In genomic region chr9:113274474-113275146, GRCh38 we compare ENCODE assay signal across 8 cellular contexts. TPM values are rescaled to one million over a fixed set of nuclear protein-coding genes. Genes with fewer than 3 reads are reported as not detected.
A peak's percentile ranks its signal among the peaks of the same experiment; 100 is the strongest.
DNase-seq lines count a peak whose midpoint lies in the region; ATAC-seq and TF ChIP-seq lines count a peak whose summit lies in the region.

No MANE protein-coding gene starts in this region.

- 0% methylated on average over 14 of the region's 15 CpGs for WGBS in mammary epithelial cell (ENCODE audit: low coverage, missing lambda C conversion rate)

- H3K27ac ChIP-seq in HUES48 (ENCODE audit: low read depth, low read length), result peak overlapping the region; percentile 89
- H3K27ac ChIP-seq in mammary epithelial cell (ENCODE audit: insufficient read depth, low read depth, low read length), result peak overlapping the region; percentile 91

- TF ChIP-seq CTCF in mammary epithelial cell (conservative IDR thresholded peaks at IDR 0.05 in 1 of 2, IDR thresholded peaks at IDR 0.05 in 1 of 2; ENCODE audit: extremely low read depth in 1 of 2, insufficient read depth in 1 of 2, low read depth in 1 of 2, low read length in 2 of 2), result peak; percentile 62 to 73

- H3K4me3 ChIP-seq in HUES48 (ENCODE audit: low read depth, low read length) (peak overlapping the region; percentile 89), NT2/D1 (ENCODE audit: insufficient read length, low read depth) (peak overlapping the region; percentile 98), mammary epithelial cell (replicated peaks in 1 of 3; ENCODE audit: insufficient read depth in 1 of 3, low read depth in 2 of 3, low read length in 3 of 3) (peak overlapping the region; percentile 63 to 89 (median 82)), skeletal muscle satellite cell (ENCODE audit: low read length) (peak overlapping the region; percentile 86)

- intact Hi-C loops in mammary epithelial cell (cut with micrococcal nuclease) (loop anchor here (1.0 to 10.0 kb wide), 9 partner anchors 54 to 384 kb away; partner anchors contain the start of genes FKBP15, SLC31A1, SLC31A2 and WDR31), posterior cingulate gyrus (cut with DNase I) (loop anchor here (1.0 to 10.0 kb wide), 3 partner anchors 53 to 380 kb away; partner anchors contain the start of genes ALAD, FKBP15 and SLC31A1)

- peaks cover 51% of the 10 kb centered on the region for H3K79me2 ChIP-seq in mammary epithelial cell (ENCODE audit: insufficient read depth, low read length)

- peak overlapping the region; percentile 90 for H3K4me2 ChIP-seq in mammary epithelial cell (ENCODE audit: insufficient read depth, low read depth, low read length)
- H3K4me2 ChIP-seq in skeletal muscle satellite cell (ENCODE audit: low read length), result peak overlapping the region; percentile 91

- H3K27me3 ChIP-seq in HUES48 (ENCODE audit: control insufficient read depth, insufficient read depth, low read length) (no peaks in the 10 kb centered on the region), NT2/D1 (ENCODE audit: insufficient read depth, insufficient read length) (no peaks in the 10 kb centered on the region), mammary epithelial cell (ENCODE audit: insufficient read depth, low read length) (no peaks in the 10 kb centered on the region), skeletal muscle satellite cell (ENCODE audit: control insufficient read depth, insufficient read depth, low read length) (no peaks in the 10 kb centered on the region)

- H3K36me3 ChIP-seq in HUES48 (ENCODE audit: control insufficient read depth, insufficient read depth, low read length) (peaks cover 63% of the 10 kb centered on the region), NT2/D1 (ENCODE audit: insufficient read depth, insufficient read length, low read length) (peaks cover 71% of the 10 kb centered on the region), mammary epithelial cell (ENCODE audit: insufficient read depth, low read length) (peaks cover 23% of the 10 kb centered on the region), skeletal muscle satellite cell (ENCODE audit: insufficient read depth, low read length) (peaks cover 51% of the 10 kb centered on the region)

- H3K9me3 ChIP-seq in HUES48 (ENCODE audit: control insufficient read depth, insufficient read depth, low read length), result no peaks in the 10 kb centered on the region
- no peaks in the 10 kb centered on the region for H3K9me3 ChIP-seq in NT2/D1 (ENCODE audit: insufficient read depth, low read length)
- H3K9me3 ChIP-seq in mammary epithelial cell (replicated peaks; ENCODE audit: insufficient read depth, low read length), result no peaks in the 10 kb centered on the region
- H3K9me3 ChIP-seq in skeletal muscle satellite cell (replicated peaks; ENCODE audit: low read length), result no peaks in the 10 kb centered on the region

- peak overlapping the region; percentile 87 for H2AFZ ChIP-seq in mammary epithelial cell (ENCODE audit: low read depth, low read length)

- BruUV-seq in mammary epithelial cell (replicated peaks; lab: Mats Ljungman, UMichigan), result TSS peak; percentile 38

- peak; percentile 8 for ATAC-seq in GM19395 (IDR thresholded peaks at IDR 0.05; ENCODE audit: unreplicated experiment)

- DNase-seq in DMS153 (lab: John Stamatoyannopoulos, UW), result peak; percentile 58
- DNase-seq in NT2/D1 (ENCODE audit: low read depth, low spot score), result peak; percentile 51
- peak; percentile 43 for DNase-seq in mammary epithelial cell
- peak; percentile 62 for DNase-seq in iPS-NIHi7 (ENCODE audit: extremely low spot score)
- DNase-seq in posterior cingulate gyrus, result no peak

- peak overlapping the region; percentile 86 for H3K9ac ChIP-seq in HUES48 (ENCODE audit: low read depth, low read length)
- peak overlapping the region; percentile 98 for H3K9ac ChIP-seq in NT2/D1 (ENCODE audit: insufficient read length, low read depth)
- H3K9ac ChIP-seq in mammary epithelial cell (ENCODE audit: insufficient read depth, low read length), result peak overlapping the region; percentile 98
- peak overlapping the region; percentile 92 for H3K9ac ChIP-seq in skeletal muscle satellite cell (ENCODE audit: low read depth, low read length)

- no peaks in the 10 kb centered on the region for H4K20me1 ChIP-seq in mammary epithelial cell (ENCODE audit: insufficient read depth, low read length)

- in situ Hi-C loops in mammary epithelial cell (cut with MboI; ENCODE audit: low sequenced_read_pairs in 2 of 2), result no loop called here

- H3K4me1 ChIP-seq in HUES48 (ENCODE audit: control insufficient read depth, insufficient read depth, low read length) (peaks cover 9% of the 10 kb centered on the region; the same call in 1 of the 2 replicates), NT2/D1 (ENCODE audit: insufficient read depth, insufficient read length) (peaks cover 2% of the 10 kb centered on the region), mammary epithelial cell (ENCODE audit: insufficient read depth, low read length) (peaks cover 15% of the 10 kb centered on the region), skeletal muscle satellite cell (ENCODE audit: control insufficient read depth, insufficient read depth, low read length) (peaks cover 13% of the 10 kb centered on the region)

- CTCF ChIA-PET in mammary epithelial cell (lab: Charles Lee; ENCODE audit: low non-redundant PET), result interaction anchor here (0.5 to 0.6 kb wide), 3 partner anchors 52 to 134 kb away, joined by 3 to 18 read pairs (median 3); no protein-coding TSS in a partner anchor

- dilution Hi-C loops in mammary epithelial cell (cut with HindIII; ENCODE audit: low sequenced_read_pairs), result loop anchor here (5.0 kb wide), 1 partner anchor 52 kb away; the partner anchor contains the start of genes FKBP15 and SLC31A1

RNA-seq across cellular contexts. Expression of gene CDC26, which starts 0.8 kb away (rescaled TPM):
- total RNA-seq in mammary epithelial cell, result 10 to 100 TPM; 16.2 to 26.4 TPM
- polyA plus RNA-seq in mammary epithelial cell, result 26.4 TPM
- polyA minus RNA-seq in mammary epithelial cell, result 15.0 TPM
- total RNA-seq in skeletal muscle satellite cell (2012; rRNA removed), result 42.8 and 49.4 TPM in 2 replicates

RNA-seq across cellular contexts. Expression of gene PRPF4, which starts 0.8 kb away (rescaled TPM):
- 10 to 100 TPM; 24.2 to 38.1 TPM for total RNA-seq in mammary epithelial cell
- polyA plus RNA-seq in mammary epithelial cell, result 31.2 TPM
- 35.5 TPM for polyA minus RNA-seq in mammary epithelial cell
- total RNA-seq in skeletal muscle satellite cell (2012; rRNA removed), result 38.8 and 40.4 TPM in 2 replicates

RNA-seq across cellular contexts. Expression of gene RNF183, which starts 28.6 kb away (rescaled TPM):
- total RNA-seq in mammary epithelial cell, result not detected
- 0.18 TPM for polyA plus RNA-seq in mammary epithelial cell
- polyA minus RNA-seq in mammary epithelial cell, result not detected
- not detected in 2 replicates for total RNA-seq in skeletal muscle satellite cell (2012; rRNA removed)

RNA-seq across cellular contexts. Expression of gene SLC31A1, which starts 53.3 kb away (rescaled TPM):
- total RNA-seq in mammary epithelial cell, result 10 to 100 TPM; 31.5 to 43.2 TPM
- polyA plus RNA-seq in mammary epithelial cell, result 19.9 TPM
- 19.0 TPM for polyA minus RNA-seq in mammary epithelial cell
- total RNA-seq in skeletal muscle satellite cell (2012; rRNA removed), result 25.6 and 25.8 TPM in 2 replicates

RNA-seq across cellular contexts. Expression of gene FKBP15, which starts 53.5 kb away (rescaled TPM):
- total RNA-seq in mammary epithelial cell, result 10 to 100 TPM; 20.7 to 29.5 TPM
- polyA plus RNA-seq in mammary epithelial cell, result 21.0 TPM
- 32.7 TPM for polyA minus RNA-seq in mammary epithelial cell
- total RNA-seq in skeletal muscle satellite cell (2012; rRNA removed), result 21.0 and 24.0 TPM in 2 replicates

Comparison
In these comparisons a context has a peak if more than half of its experiments do, and no peak if none do; other contexts are left out.
1. DNase-seq: peak in DMS153 (single experiment), NT2/D1 (single experiment), mammary epithelial cell (single experiment) and iPS-NIHi7 (single experiment); none in posterior cingulate gyrus (0 of 10).
2. Peak in every context shown above with its lines, with median percentiles within 50 percentile points of each other: H3K4me3 ChIP-seq and H3K9ac ChIP-seq.